Comparison of ENCODE assay signal across 28 cellular contexts in genomic region chr10:77833792-77834191, GRCh38.
"Had no signal": no experiment of that assay in that cellular context is flagged by ENCODE, and none has a peak within 500 bp of the region (broad histone marks: within the 10 kb centered on the region; RNA-seq: fewer than 3 reads in every experiment).

No MANE protein-coding gene starts in this region.

- H3K4me3 Mint-ChIP-seq: activated CD8-positive, alpha-beta memory T cell treated with anti-CD3 and anti-CD28 coated beads, Interleukin-2, amount 10 ng/mL, durations not matched to agents 7 days and 5 days; activated naive CD8-positive, alpha-beta T cell; activated T-cell treated with anti-CD3 and anti-CD28 coated beads, Interleukin-2, amount 50 U/mL, for 24 hours; activated T-helper 1 cell treated with anti-CD3 and anti-CD28 coated beads, Interleukin-12 subunit alpha, Interleukin-12 subunit beta, Interleukin-2, Interleukin-4 antibody, amounts not matched to agents 30 ng/mL and 10 ng/mL and 1 ng/mL, durations not matched to agents 14 hours and 24 hours and 36 hours; IgD-negative memory B cell had no signal

- H3K4me1 ChIP-seq: SJSA1 had no signal

- H3K27ac Mint-ChIP-seq: activated CD8-positive, alpha-beta memory T cell treated with anti-CD3 and anti-CD28 coated beads, Interleukin-2, amount 10 ng/mL, durations not matched to agents 7 days and 5 days; activated naive CD8-positive, alpha-beta T cell; activated T-cell treated with anti-CD3 and anti-CD28 coated beads, Interleukin-2, amount 50 U/mL, for 24 hours; activated T-helper 1 cell treated with anti-CD3 and anti-CD28 coated beads, Interleukin-12 subunit alpha, Interleukin-12 subunit beta, Interleukin-2, Interleukin-4 antibody, amounts not matched to agents 30 ng/mL and 10 ng/mL and 1 ng/mL, durations not matched to agents 14 hours and 24 hours and 36 hours had no signal

- DNase-seq: activated CD4-positive, alpha-beta T cell treated with anti-CD3 and anti-CD28 coated beads for 4 hours; activated CD4-positive, alpha-beta T cell treated with anti-CD3 and anti-CD28 coated beads, Interleukin-2, amount 50 U/mL, for 48 hours; activated CD8-positive, alpha-beta memory T cell treated with anti-CD3 and anti-CD28 coated beads, Interleukin-2, amount 10 ng/mL, durations not matched to agents 7 days and 5 days; activated effector memory CD4-positive, alpha-beta T cell treated with Interleukin-2 at 50 U/mL for 16 hours; activated naive CD4-positive, alpha-beta T cell; activated T-cell treated with anti-CD3 and anti-CD28 coated beads, Interleukin-2, amount 50 U/mL, for 24 hours; anterior cingulate cortex; KG1; NCI-H1092; NCI-H1417; NCI-H1694; NCI-H2029; NCI-H2107; NCI-H345; NCI-H510A; NCI-H526 treated with DMSO at 0.1 percent for 48 hours; NCI-H82; NK-92 treated with Interleukin-12 subunit alpha and Interleukin-12 subunit beta, amount 100 ng/mL, for 24 hours; OCI-M1; Peyer's patch; SHP77; SW 1271 had no signal

- H3K9me3 ChIP-seq: Peyer's patch, SJSA1 had no signal

- H3K27ac ChIP-seq: Peyer's patch, SJSA1 had no signal

- ATAC-seq: activated CD4-positive, CD25-positive, alpha-beta regulatory T cell treated with anti-CD3 and anti-CD28 coated beads, Interleukin-2, amount 50 U/mL, for 24 hours; activated CD8-positive, alpha-beta memory T cell treated with anti-CD3 and anti-CD28 coated beads, Interleukin-2, amount 10 ng/mL, durations not matched to agents 7 days and 5 days; SK-N-SH treated with all-trans-retinoic acid at 6 μM for 48 hours had no signal

- H3K27me3 Mint-ChIP-seq: activated CD8-positive, alpha-beta memory T cell treated with anti-CD3 and anti-CD28 coated beads, Interleukin-2, amount 10 ng/mL, durations not matched to agents 7 days and 5 days; activated naive CD8-positive, alpha-beta T cell; activated T-cell treated with anti-CD3 and anti-CD28 coated beads, Interleukin-2, amount 50 U/mL, for 24 hours; IgD-negative memory B cell had no signal

- H3K27me3 ChIP-seq: Peyer's patch, SJSA1 had no signal

- H3K9me3 Mint-ChIP-seq: activated T-cell treated with anti-CD3 and anti-CD28 coated beads, Interleukin-2, amount 50 U/mL, for 24 hours; activated T-helper 1 cell treated with anti-CD3 and anti-CD28 coated beads, Interleukin-12 subunit alpha, Interleukin-12 subunit beta, Interleukin-2, Interleukin-4 antibody, amounts not matched to agents 30 ng/mL and 10 ng/mL and 1 ng/mL, durations not matched to agents 14 hours and 24 hours and 36 hours; IgD-negative memory B cell had no signal

- H3K4me3 ChIP-seq: Peyer's patch, SJSA1 had no signal

- H3K36me3 Mint-ChIP-seq: activated CD8-positive, alpha-beta memory T cell treated with anti-CD3 and anti-CD28 coated beads, Interleukin-2, amount 10 ng/mL, durations not matched to agents 7 days and 5 days; activated naive CD8-positive, alpha-beta T cell; IgD-negative memory B cell had no signal
